In genomic region chr9:131464354-131465000, GRCh38 we compare ENCODE assay signal across 22 cellular contexts. TPM values are rescaled to one million over a fixed set of nuclear protein-coding genes. Genes with fewer than 3 reads are reported as not detected.
DNase-seq lines count a peak whose midpoint lies in the region; ATAC-seq and TF ChIP-seq lines count a peak whose summit lies in the region.
"Had no signal": no experiment of that assay in that cellular context is flagged by ENCODE, and none has a peak within 500 bp of the region (broad histone marks: within the 10 kb centered on the region; RNA-seq: fewer than 3 reads in every experiment).

No MANE protein-coding gene starts in this region.

- H3K36me3 ChIP-seq in upper lobe of right lung: peaks cover 93% of the 10 kb centered on the region

- intact Hi-C loops in cardiac septum (cut with DNase I): loop anchor here (10.0 kb wide), 1 partner anchor 280 kb away; no protein-coding TSS in a partner anchor
- intact Hi-C loops in Right ventricle myocardium inferior (cut with DNase I): no loop called here
- intact Hi-C loops in upper lobe of right lung (cut with DNase I): no loop called here

- peak overlapping the region; percentile 7 for H3K27ac ChIP-seq in RWPE1
- no peak overlapping the region for H3K27ac ChIP-seq in upper lobe of right lung
- H3K27ac ChIP-seq: C4-2B, cardiac muscle cell, gastrocnemius medialis, parathyroid adenoma, thyroid gland had no signal

- peak; percentile 44 for DNase-seq in cardiac septum (ENCODE audit: low spot score)
- no peak for DNase-seq in Right ventricle myocardium inferior (ENCODE audit: missing footprints)
- no peak for DNase-seq in RWPE1 (ENCODE audit: low spot score)
- DNase-seq in fibroblast of pulmonary artery (ENCODE audit: low read depth): peak; percentile 35
- peak; percentile 55 for DNase-seq in upper lobe of right lung
- DNase-seq in T1000 (lab: John Stamatoyannopoulos, UW): no peak
- DNase-seq in GM19238 (ENCODE audit: insufficient read length, low spot score): no peak
- DNase-seq: activated CD8-positive, alpha-beta memory T cell treated with anti-CD3 and anti-CD28 coated beads, Interleukin-2, amount 50 U/mL, for 4 hours; activated gamma-delta T cell treated with Interleukin-2 at 50 U/mL for 16 hours; amygdala; erythroblast; gastrocnemius medialis; IMR-90; NCI-H1930; NCI-H510A; NK-92 treated with Interleukin-12 subunit alpha and Interleukin-12 subunit beta, amount 100 ng/mL, for 24 hours; stimulated activated naive CD4-positive, alpha-beta T cell; thyroid gland had no signal

- TF ChIP-seq CTCF in RWPE1 (conservative IDR thresholded peaks at IDR 0.05; ENCODE audit: low read depth) (no peak), fibroblast of pulmonary artery (IDR thresholded peaks at IDR 0.05; ENCODE audit: low read length, missing control alignments) (no peak), upper lobe of right lung (IDR thresholded peaks at IDR 0.05) (no peak)

- H3K4me3 ChIP-seq in fibroblast of pulmonary artery (replicated peaks; ENCODE audit: low read depth, low read length) (no peak overlapping the region), upper lobe of right lung (no peak overlapping the region)
- H3K4me3 ChIP-seq: cardiac muscle cell, gastrocnemius medialis, thyroid gland had no signal

- H3K9me3 ChIP-seq in upper lobe of right lung: no peaks in the 10 kb centered on the region
- H3K9me3 ChIP-seq: gastrocnemius medialis, thyroid gland had no signal

- POLR2A ChIA-PET in RWPE1 (lab: Yijun Ruan, JAX; ENCODE audit: low non-redundant PET): no interaction called here

- no peaks in the 10 kb centered on the region for H3K4me1 ChIP-seq in upper lobe of right lung
- H3K4me1 ChIP-seq: parathyroid adenoma, thyroid gland had no signal

- ATAC-seq in Right ventricle myocardium inferior (no peak), upper lobe of right lung (no peak), GM21619 (IDR thresholded peaks at IDR 0.05; ENCODE audit: unreplicated experiment) (no peak)
- ATAC-seq: gastrocnemius medialis had no signal

- CTCF ChIA-PET in RWPE1 (lab: Yijun Ruan, JAX): no interaction called here

- no peaks in the 10 kb centered on the region for H3K27me3 ChIP-seq in upper lobe of right lung
- H3K27me3 ChIP-seq: cardiac muscle cell, gastrocnemius medialis, thyroid gland had no signal

RNA-seq across cellular contexts. Expression of gene POMT1, which starts 38.2 kb away (rescaled TPM):
- 24.6 TPM for total RNA-seq in cardiac septum
- 21.2 TPM for total RNA-seq in Right ventricle myocardium inferior
- 25.2 TPM for total RNA-seq in upper lobe of right lung

Comparison
In these comparisons a context has a peak if more than half of its experiments do, and no peak if none do; other contexts are left out.
1. DNase-seq: peak in cardiac septum (single experiment), fibroblast of pulmonary artery (single experiment) and upper lobe of right lung (single experiment); none in Right ventricle myocardium inferior (single experiment), RWPE1 (single experiment), T1000 (single experiment) and GM19238 (single experiment).